ENCODE assay signal across 1 cellular context in genomic region chr7:138797715-138798320, GRCh38.
TF ChIP-seq lines count a peak whose summit lies in the region.

Gene ATP6V0A4, minus strand, starts transcription at chr7:138798196. Its CDS starts 26,949 bp downstream, at chr7:138771247.
Gene TMEM213, plus strand, starts transcription at chr7:138797994. Its CDS starts 111 bp downstream, at chr7:138798105.

TF ChIP-seq in GM23338, 12 proteins besides CTCF, POLR2A, EP300 and RAD21 (continued from another document):
- no peak for TF ChIP-seq REST (IDR thresholded peaks at IDR 0.05; ENCODE audit: unreplicated experiment)
